24 cellular contexts compared by ENCODE assay signal in genomic region chr11:85263328-85263727, GRCh38.
DNase-seq lines count a peak whose midpoint lies in the region; ATAC-seq and TF ChIP-seq lines count a peak whose summit lies in the region.
"Had no signal": no experiment of that assay in that cellular context is flagged by ENCODE, and none has a peak within 500 bp of the region (broad histone marks: within the 10 kb centered on the region; RNA-seq: fewer than 3 reads in every experiment).

No MANE protein-coding gene starts in this region.

- H4K8ac ChIP-seq in mesenchymal stem cell (ENCODE audit: low read length) = no peak overlapping the region

- H2BK12ac ChIP-seq in mesenchymal stem cell (ENCODE audit: low read length in 2 of 2) = no peak overlapping the region

- DNase-seq in left ventricle myocardium superior (peak; percentile 40), right atrium auricular region (ENCODE audit: low spot score) (no peak), DMS53 treated with DMSO at 0.1 percent for 48 hours (lab: John Stamatoyannopoulos, UW; ENCODE audit: unreplicated experiment) (peak; percentile 42), left lobe of liver (ENCODE audit: low spot score) (no peak), mesenchymal stem cell (no peak), RPMI8226 (no peak), T-helper 9 cell (no peak), NCI-H1694 (lab: John Stamatoyannopoulos, UW) (no peak)
- DNase-seq: 8988T; ACHN; BE2C; C1 segment of cervical spinal cord; CD4-positive, alpha-beta memory T cell; CD4-positive, CD25-positive, alpha-beta regulatory T cell; CD8-positive, alpha-beta memory T cell; COR-L47; DMS 273 treated with DMSO at 0.1 percent for 48 hours; DMS153; DMS79; DND-41; EL; GDM1 had no signal

- intact Hi-C loops in left ventricle myocardium superior (cut with micrococcal nuclease) = no loop called here

- H3K9me3 ChIP-seq in right atrium auricular region (no peaks in the 10 kb centered on the region), mesenchymal stem cell (ENCODE audit: control insufficient read depth, low read length) (no peaks in the 10 kb centered on the region)
- H3K9me3 ChIP-seq: BE2C had no signal

- no peak overlapping the region for H2BK5ac ChIP-seq in mesenchymal stem cell (ENCODE audit: low read depth, low read length, poor library complexity, severe bottlenecking)

- H3K14ac ChIP-seq in mesenchymal stem cell (ENCODE audit: low read length in 2 of 2) = no peak overlapping the region

- H3K27ac ChIP-seq in right atrium auricular region (no peak overlapping the region), mesenchymal stem cell (ENCODE audit: low read length, poor library complexity, severe bottlenecking) (no peak overlapping the region)
- H3K27ac ChIP-seq: BLaER1 had no signal

- no peak for TF ChIP-seq CTCF in right atrium auricular region (IDR thresholded peaks at IDR 0.05)

- H3K18ac ChIP-seq in mesenchymal stem cell (ENCODE audit: low read depth in 1 of 2, low read length in 2 of 2) = no peak overlapping the region

- H3K4me2 ChIP-seq in mesenchymal stem cell (ENCODE audit: low read length, poor library complexity, severe bottlenecking) = no peak overlapping the region
- H3K4me2 ChIP-seq: BLaER1 had no signal

- no peak overlapping the region for H3K9ac ChIP-seq in mesenchymal stem cell (ENCODE audit: low read length)
- H3K9ac ChIP-seq: BLaER1 had no signal

- H3K36me3 ChIP-seq in right atrium auricular region (no peaks in the 10 kb centered on the region), mesenchymal stem cell (ENCODE audit: control insufficient read depth in 1 of 2, insufficient read depth in 2 of 2, low read depth in 1 of 2, low read length in 2 of 2) (no peaks in the 10 kb centered on the region)
- H3K36me3 ChIP-seq: BE2C, BLaER1 had no signal

- no peak overlapping the region for H2AFZ ChIP-seq in mesenchymal stem cell (ENCODE audit: low read depth, low read length)

- H3K79me1 ChIP-seq in mesenchymal stem cell (replicated peaks; ENCODE audit: low read length, poor library complexity, severe bottlenecking) = no peaks in the 10 kb centered on the region

- H3K23ac ChIP-seq in mesenchymal stem cell (ENCODE audit: low read length in 2 of 2) = no peak overlapping the region

- H3K4me3 ChIP-seq in right atrium auricular region = no peak overlapping the region
- H3K4me3 ChIP-seq in mesenchymal stem cell (ENCODE audit: insufficient read depth in 1 of 2, low read depth in 1 of 2, low read length in 2 of 2) = no peak overlapping the region
- H3K4me3 ChIP-seq: BLaER1, GM12878 had no signal

- H3K4me1 ChIP-seq in right atrium auricular region (no peaks in the 10 kb centered on the region), mesenchymal stem cell (ENCODE audit: control insufficient read depth, insufficient read depth, low read depth, low read length) (no peaks in the 10 kb centered on the region)
- H3K4me1 ChIP-seq: BE2C, BLaER1 had no signal

- ATAC-seq in left ventricle myocardium superior (no peak), left lobe of liver (peak; percentile 54)
- ATAC-seq: GM12878 had no signal

- H2BK15ac ChIP-seq in mesenchymal stem cell (ENCODE audit: low read depth, poor library complexity, severe bottlenecking) = no peak overlapping the region

- 84% methylated on average over 3 of the region's 3 CpGs for WGBS in mesenchymal stem cell

- H3K27me3 ChIP-seq in right atrium auricular region (no peaks in the 10 kb centered on the region), mesenchymal stem cell (ENCODE audit: control insufficient read depth in 1 of 2, insufficient read depth in 1 of 2, low read length in 2 of 2) (no peaks in the 10 kb centered on the region)
- H3K27me3 ChIP-seq: BE2C, BLaER1 had no signal

- H3K4ac ChIP-seq in mesenchymal stem cell (ENCODE audit: low read depth in 1 of 2, low read length in 2 of 2) = no peak overlapping the region

- no peak overlapping the region for H2AK5ac ChIP-seq in mesenchymal stem cell (ENCODE audit: low read length, severe bottlenecking)

- H2BK120ac ChIP-seq in mesenchymal stem cell (ENCODE audit: low read depth, low read length) = no peak overlapping the region

- peak overlapping the region; percentile 56 for H4K91ac ChIP-seq in mesenchymal stem cell (ENCODE audit: low read length)

Comparison
In these comparisons a context has a peak if more than half of its experiments do, and no peak if none do; other contexts are left out.
1. DNase-seq: peak in left ventricle myocardium superior (single experiment) and DMS53 treated with DMSO at 0.1 percent for 48 hours (single experiment); none in right atrium auricular region (single experiment), left lobe of liver (single experiment), mesenchymal stem cell (single experiment), RPMI8226 (single experiment), T-helper 9 cell (single experiment) and NCI-H1694 (single experiment).